Comparison of ENCODE assay signal across 1 cellular context in the genomic region with DNA sequence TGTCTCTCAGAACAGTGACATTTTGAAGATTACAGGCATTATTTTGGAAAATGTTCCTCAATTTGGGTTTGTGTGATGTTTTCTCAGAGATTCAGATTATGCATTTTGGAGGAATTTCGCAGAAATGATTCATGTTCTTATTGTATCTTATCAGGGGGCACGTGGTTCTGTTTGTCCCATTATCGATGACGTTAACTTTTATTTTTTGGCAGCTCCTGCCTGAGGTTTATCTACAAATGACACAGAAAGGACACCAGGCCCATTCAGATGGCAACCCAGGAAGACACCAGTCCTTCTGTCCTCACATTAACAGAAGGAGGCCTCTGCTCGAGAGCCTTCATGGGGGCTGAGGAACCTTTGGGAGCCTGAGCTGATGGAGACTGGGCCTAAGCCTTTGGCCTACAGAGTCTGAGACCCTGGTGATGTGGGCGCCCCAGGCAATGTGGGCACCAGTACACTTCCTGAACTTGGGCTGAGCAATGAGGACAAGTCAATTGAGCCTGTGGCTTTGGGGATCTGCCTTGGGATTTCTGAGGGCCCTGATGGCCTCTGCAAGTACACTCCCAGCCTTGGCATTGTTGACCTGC.
TF ChIP-seq lines count a peak whose summit lies in the region.

No MANE protein-coding gene starts in this region.

TF ChIP-seq in K562, 482 proteins besides CTCF, POLR2A, EP300 and RAD21 (continued from another document and continues in another):
- TF ChIP-seq AFF4 (CRISPR knock-in tag; IDR thresholded peaks at IDR 0.05) (no peak), POU5F1 (IDR thresholded peaks at IDR 0.05; ENCODE audit: borderline replicate concordance, low read depth, low read length, partially characterized antibody) (no peak), SMAD3 (CRISPR knock-in tag; conservative IDR thresholded peaks at IDR 0.05) (no peak), USF1 (CRISPR knock-in tag; IDR thresholded peaks at IDR 0.05) (peak; percentile 44), MAFG (tag; conservative IDR thresholded peaks at IDR 0.05) (no peak), SIRT6 (IDR thresholded peaks at IDR 0.05; ENCODE audit: low read depth, low read length) (no peak), LEF1 (IDR thresholded peaks at IDR 0.05) (no peak), CREM (IDR thresholded peaks at IDR 0.05; ENCODE audit: low read depth) (0 out of 2 replicates have a peak, but pooled peaks have one; percentile 23), MIER1 (IDR thresholded peaks at IDR 0.05; ENCODE audit: low read depth) (no peak), LARP7 (IDR thresholded peaks at IDR 0.05) (no peak), PHB2 (IDR thresholded peaks at IDR 0.05; ENCODE audit: low read depth) (no peak), FOXM1 (IDR thresholded peaks at IDR 0.05; ENCODE audit: low read depth) (no peak), FOXM1 (CRISPR knock-in tag; IDR thresholded peaks at IDR 0.05; ENCODE audit: low read depth) (no peak), TEAD2 (tag; IDR thresholded peaks at IDR 0.05) (no peak), ETV1 (tag; conservative IDR thresholded peaks at IDR 0.05; ENCODE audit: low read depth) (no peak), ZNF23 (CRISPR knock-in tag; IDR thresholded peaks at IDR 0.05) (no peak), JUND (IDR thresholded peaks at IDR 0.05; ENCODE audit: borderline replicate concordance, low read depth, low read length) (peak; percentile 29; the same call in 1 of the 2 replicates), JUND (tag; IDR thresholded peaks at IDR 0.05; ENCODE audit: borderline replicate concordance, low read depth, low read length) (no peak; the same call in 2 of the 3 replicates), CC2D1A (IDR thresholded peaks at IDR 0.05) (no peak), RUNX1 (IDR thresholded peaks at IDR 0.05; ENCODE audit: low read depth) (no peak), L3MBTL2 (IDR thresholded peaks at IDR 0.05) (peak; percentile 62), MGA (IDR thresholded peaks at IDR 0.05) (peak; percentile 57), ZBED1 (IDR thresholded peaks at IDR 0.05) (no peak), MTA3 (IDR thresholded peaks at IDR 0.05; ENCODE audit: borderline replicate concordance) (no peak), SRSF7 (optimal IDR thresholded peaks at IDR 0.05; ENCODE audit: low read depth, low read length) (no peak), ZNF24 (IDR thresholded peaks at IDR 0.05) (no peak), CHD4 (IDR thresholded peaks at IDR 0.05; ENCODE audit: insufficient read depth, insufficient replicate concordance, low read depth, low read length, poor library complexity, severe bottlenecking) (no peak), POLR3G (IDR thresholded peaks at IDR 0.05; ENCODE audit: extremely low read depth, insufficient read length, insufficient replicate concordance) (no peak), ZNF586 (CRISPR knock-in tag; conservative IDR thresholded peaks at IDR 0.05) (no peak), BHLHE40 (IDR thresholded peaks at IDR 0.05; ENCODE audit: low read length) (no peak), MYBL2 (IDR thresholded peaks at IDR 0.05; ENCODE audit: low read depth) (no peak), MYBL2 (CRISPR knock-in tag; IDR thresholded peaks at IDR 0.05; ENCODE audit: borderline replicate concordance) (no peak), VEZF1 (CRISPR knock-in tag; IDR thresholded peaks at IDR 0.05) (0 out of 2 replicates have a peak, but pooled peaks have one; percentile 18), PTRF (tag; IDR thresholded peaks at IDR 0.05) (no peak)
- TF ChIP-seq, protein P1, sequence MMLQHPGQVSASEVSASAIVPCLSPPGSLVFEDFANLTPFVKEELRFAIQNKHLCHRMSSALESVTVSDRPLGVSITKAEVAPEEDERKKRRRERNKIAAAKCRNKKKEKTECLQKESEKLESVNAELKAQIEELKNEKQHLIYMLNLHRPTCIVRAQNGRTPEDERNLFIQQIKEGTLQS (IDR thresholded peaks at IDR 0.05), result peak; percentile 32; the same call in 1 of the 2 replicates
- TF ChIP-seq, protein P1 (CRISPR knock-in tag; conservative IDR thresholded peaks at IDR 0.05), result no peak
- TF ChIP-seq, protein P2, sequence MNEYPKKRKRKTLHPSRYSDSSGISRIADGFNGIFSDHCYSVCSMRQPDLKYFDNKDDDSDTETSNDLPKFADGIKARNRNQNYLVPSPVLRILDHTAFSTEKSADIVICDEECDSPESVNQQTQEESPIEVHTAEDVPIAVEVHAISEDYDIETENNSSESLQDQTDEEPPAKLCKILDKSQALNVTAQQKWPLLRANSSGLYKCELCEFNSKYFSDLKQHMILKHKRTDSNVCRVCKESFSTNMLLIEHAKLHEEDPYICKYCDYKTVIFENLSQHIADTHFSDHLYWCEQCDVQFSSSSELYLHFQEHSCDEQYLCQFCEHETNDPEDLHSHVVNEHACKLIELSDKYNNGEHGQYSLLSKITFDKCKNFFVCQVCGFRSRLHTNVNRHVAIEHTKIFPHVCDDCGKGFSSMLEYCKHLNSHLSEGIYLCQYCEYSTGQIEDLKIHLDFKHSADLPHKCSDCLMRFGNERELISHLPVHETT (CRISPR knock-in tag; conservative IDR thresholded peaks at IDR 0.05 in 1 of 2, IDR thresholded peaks at IDR 0.05 in 1 of 2), result peak in 1 of 2 experiments; percentile 65; a peak in 1 of 4 replicates
- TF ChIP-seq, protein P3, sequence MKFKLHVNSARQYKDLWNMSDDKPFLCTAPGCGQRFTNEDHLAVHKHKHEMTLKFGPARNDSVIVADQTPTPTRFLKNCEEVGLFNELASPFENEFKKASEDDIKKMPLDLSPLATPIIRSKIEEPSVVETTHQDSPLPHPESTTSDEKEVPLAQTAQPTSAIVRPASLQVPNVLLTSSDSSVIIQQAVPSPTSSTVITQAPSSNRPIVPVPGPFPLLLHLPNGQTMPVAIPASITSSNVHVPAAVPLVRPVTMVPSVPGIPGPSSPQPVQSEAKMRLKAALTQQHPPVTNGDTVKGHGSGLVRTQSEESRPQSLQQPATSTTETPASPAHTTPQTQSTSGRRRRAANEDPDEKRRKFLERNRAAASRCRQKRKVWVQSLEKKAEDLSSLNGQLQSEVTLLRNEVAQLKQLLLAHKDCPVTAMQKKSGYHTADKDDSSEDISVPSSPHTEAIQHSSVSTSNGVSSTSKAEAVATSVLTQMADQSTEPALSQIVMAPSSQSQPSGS (CRISPR knock-in tag; IDR thresholded peaks at IDR 0.05), result no peak
